Comparison of ENCODE assay signal across 15 cellular contexts in genomic region chr10:44422631-44423030, GRCh38.
"Had no signal": no experiment of that assay in that cellular context is flagged by ENCODE, and none has a peak within 500 bp of the region (broad histone marks: within the 10 kb centered on the region; RNA-seq: fewer than 3 reads in every experiment).

No MANE protein-coding gene starts in this region.

- H3K27me3 ChIP-seq: colonic mucosa, gastrocnemius medialis, stomach, transverse colon had no signal

- H3K36me3 ChIP-seq: colonic mucosa, gastrocnemius medialis, heart right ventricle, stomach, thoracic aorta, transverse colon had no signal

- H3K27ac ChIP-seq: colonic mucosa, gastrocnemius medialis, heart right ventricle, stomach, thoracic aorta, transverse colon had no signal

- H3K4me1 ChIP-seq: colonic mucosa, gastrocnemius medialis, heart right ventricle, stomach, transverse colon had no signal

- H3K4me3 Mint-ChIP-seq: naive B cell, nephron progenitor cell had no signal

- H3K36me3 Mint-ChIP-seq: naive B cell had no signal

- ATAC-seq: esophagus mucosa, gastrocnemius medialis had no signal

- H3K9me3 ChIP-seq: colonic mucosa, gastrocnemius medialis, heart right ventricle, stomach, thoracic aorta, transverse colon had no signal

- DNase-seq: colonic mucosa; effector CD8-positive, alpha-beta T cell; gastrocnemius medialis; heart right ventricle; mesendoderm; naive B cell; nephron progenitor cell; small intestine; stimulated activated CD4-positive, alpha-beta T cell treated with anti-CD3 and anti-CD28 coated beads, Interleukin-12 subunit alpha, Interleukin-12 subunit beta, amount 100 ng/mL, for 4 hours; stimulated activated naive CD4-positive, alpha-beta T cell; stomach; substantia nigra; transverse colon had no signal

- H3K4me3 ChIP-seq: colonic mucosa, gastrocnemius medialis, heart right ventricle, stomach, thoracic aorta, transverse colon had no signal

- H3K4me1 Mint-ChIP-seq: naive B cell had no signal
